12 cellular contexts compared by ENCODE assay signal in genomic region chr5:95027151-95027721, GRCh38.
DNase-seq lines count a peak whose midpoint lies in the region; ATAC-seq and TF ChIP-seq lines count a peak whose summit lies in the region.
"Had no signal": no experiment of that assay in that cellular context is flagged by ENCODE, and none has a peak within 500 bp of the region (broad histone marks: within the 10 kb centered on the region; RNA-seq: fewer than 3 reads in every experiment).

No MANE protein-coding gene starts in this region.

- no peak overlapping the region for H3K4me3 ChIP-seq in osteoblast (ENCODE audit: insufficient read depth, low read length)
- H3K4me3 ChIP-seq: lung had no signal

- TF ChIP-seq CTCF in osteoblast (IDR thresholded peaks at IDR 0.05; ENCODE audit: extremely low read depth, low read depth, low read length), result no peak

- H2AFZ ChIP-seq in osteoblast (ENCODE audit: low read length), result peak overlapping the region; percentile 88

- H4K20me1 ChIP-seq in osteoblast (ENCODE audit: insufficient read depth, low read length), result no peaks in the 10 kb centered on the region

- H3K27ac ChIP-seq in osteoblast (ENCODE audit: low read depth, low read length), result no peak overlapping the region
- H3K27ac ChIP-seq: 22Rv1 had no signal

- H3K4me2 ChIP-seq in osteoblast (ENCODE audit: insufficient read depth, low read length), result no peak overlapping the region

- DNase-seq in DMS 273 (lab: John Stamatoyannopoulos, UW; ENCODE audit: unreplicated experiment), result peak; percentile 15
- DNase-seq in DMS 273 treated with DMSO at 0.1 percent for 48 hours (lab: John Stamatoyannopoulos, UW), result no peak
- peak; percentile 66 for DNase-seq in RPMI8226
- no peak for DNase-seq in osteoblast (ENCODE audit: insufficient read length, low spot score, missing footprints)
- no peak for DNase-seq in islet precursor cell
- no peak for DNase-seq in DMS79 treated with DMSO at 0.1 percent for 48 hours (lab: John Stamatoyannopoulos, UW)
- DNase-seq: activated naive CD4-positive, alpha-beta T cell treated with anti-CD3 and anti-CD28 coated beads for 36 hours; NCI-H2171 treated with DMSO at 0.1 percent for 48 hours had no signal

- peaks cover 7% of the 10 kb centered on the region for H3K79me2 ChIP-seq in osteoblast (ENCODE audit: insufficient read depth, low read length)

- H3K27me3 ChIP-seq in osteoblast (ENCODE audit: insufficient read depth, low read length), result no peaks in the 10 kb centered on the region

- no peaks in the 10 kb centered on the region for H3K9me3 ChIP-seq in osteoblast (ENCODE audit: low read depth, low read length)

- no peaks in the 10 kb centered on the region for H3K36me3 ChIP-seq in osteoblast (ENCODE audit: insufficient read depth, low read length)

- H3K4me1 ChIP-seq in osteoblast (ENCODE audit: insufficient read depth, low read length), result no peaks in the 10 kb centered on the region

- ATAC-seq in HG02852 (IDR thresholded peaks at IDR 0.05; ENCODE audit: unreplicated experiment), result peak; percentile 26
- no peak for ATAC-seq in HG02973 (IDR thresholded peaks at IDR 0.05; ENCODE audit: unreplicated experiment)

Comparison
In these comparisons a context has a peak if more than half of its experiments do, and no peak if none do; other contexts are left out.
1. DNase-seq: peak in DMS 273 (single experiment) and RPMI8226 (single experiment); none in DMS 273 treated with DMSO at 0.1 percent for 48 hours (single experiment), osteoblast (single experiment), islet precursor cell (single experiment) and DMS79 treated with DMSO at 0.1 percent for 48 hours (single experiment).